ENCODE assay signal across 16 cellular contexts in genomic region chr5:137032929-137033328, GRCh38.
"Had no signal": no experiment of that assay in that cellular context is flagged by ENCODE, and none has a peak within 500 bp of the region (broad histone marks: within the 10 kb centered on the region; RNA-seq: fewer than 3 reads in every experiment).

No MANE protein-coding gene starts in this region.

- H3K9me3 ChIP-seq: gastrocnemius medialis, heart left ventricle, tibial artery had no signal

- H3K27me3 ChIP-seq: gastrocnemius medialis, heart left ventricle, tibial artery had no signal

- H3K4me1 ChIP-seq: gastrocnemius medialis, tibial artery had no signal

- H3K4me3 ChIP-seq: gastrocnemius medialis, heart left ventricle, tibial artery had no signal

- ATAC-seq: activated CD4-positive, alpha-beta T cell treated with anti-CD3 and anti-CD28 coated beads for 36 hours; activated naive CD4-positive, alpha-beta T cell treated with anti-CD3 and anti-CD28 coated beads, Interleukin-2, amount 50 U/mL, for 72 hours; effector memory CD8-positive, alpha-beta T cell; gastrocnemius medialis; heart left ventricle; left cardiac atrium; natural killer cell; T-helper 17 cell had no signal

- H3K27ac ChIP-seq: gastrocnemius medialis, heart left ventricle, tibial artery, WERI-Rb-1 had no signal

- DNase-seq: activated CD4-positive, alpha-beta T cell treated with anti-CD3 and anti-CD28 coated beads for 36 hours; activated CD4-positive, alpha-beta T cell treated with anti-CD3 and anti-CD28 coated beads, Interleukin-2, amount 50 U/mL, for 48 hours; activated gamma-delta T cell treated with Interleukin-2 at 50 U/mL for 16 hours; effector memory CD8-positive, alpha-beta T cell; gastrocnemius medialis; left cardiac atrium; natural killer cell; retina; stimulated activated CD4-positive, alpha-beta T cell treated with anti-CD3 and anti-CD28 coated beads, Interleukin-2, amount 100 ng/mL, for 24 hours; stimulated activated naive CD4-positive, alpha-beta T cell treated with Interleukin-2 at 50 U/mL for 16 hours; substantia nigra; T-helper 17 cell; tibial artery; WERI-Rb-1 had no signal

- H3K36me3 ChIP-seq: gastrocnemius medialis, heart left ventricle, tibial artery, WERI-Rb-1 had no signal
